29 cellular contexts compared by ENCODE assay signal in the genomic region with DNA sequence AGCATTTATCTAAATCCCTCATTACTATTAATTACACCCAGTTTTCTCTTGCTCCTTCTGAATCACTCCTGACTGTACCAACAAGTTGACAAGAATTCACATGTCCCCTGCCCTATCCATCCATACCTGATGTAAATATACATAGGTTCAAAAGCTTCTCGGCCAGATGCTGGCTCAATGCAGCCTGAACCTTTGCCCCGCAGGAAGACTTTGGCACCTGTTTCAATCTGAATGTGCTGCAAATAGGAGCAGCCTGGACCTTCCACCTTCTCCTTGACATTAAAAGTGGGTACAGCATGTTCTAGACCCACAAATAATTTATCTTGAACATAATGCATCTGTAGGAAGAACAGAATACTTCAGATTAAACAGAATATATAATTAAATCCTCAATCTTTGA. TPM values are rescaled to one million over a fixed set of nuclear protein-coding genes. Genes with fewer than 3 reads are reported as not detected.
"Had no signal": no experiment of that assay in that cellular context is flagged by ENCODE, and none has a peak within 500 bp of the region (broad histone marks: within the 10 kb centered on the region; RNA-seq: fewer than 3 reads in every experiment).

No MANE protein-coding gene starts in this region.

- ATAC-seq: esophagus mucosa; gastrocnemius medialis; naive thymus-derived CD4-positive, alpha-beta T cell; sciatic nerve had no signal

- H3K27me3 Mint-ChIP-seq: naive thymus-derived CD4-positive, alpha-beta T cell had no signal

- H3K4me3 ChIP-seq: dorsolateral prefrontal cortex, gastrocnemius medialis, heart right ventricle, stomach, thoracic aorta, transverse colon had no signal

- DNase-seq: cortex of kidney; dorsolateral prefrontal cortex; effector CD8-positive, alpha-beta T cell; gastrocnemius medialis; heart right ventricle; hypothalamus; kidney glomerular epithelial cell; mesendoderm; naive thymus-derived CD4-positive, alpha-beta T cell; stimulated activated CD4-positive, alpha-beta T cell treated with anti-CD3 and anti-CD28 coated beads, Interleukin-2, amount 100 ng/mL, for 24 hours; stimulated activated CD4-positive, alpha-beta T cell treated with anti-CD3 and anti-CD28 coated beads, Interleukin-4, amount 100 ng/mL, for 4 hours; stimulated activated naive CD4-positive, alpha-beta T cell; stomach; substantia nigra; transverse colon had no signal

- H3K4me3 Mint-ChIP-seq: naive thymus-derived CD4-positive, alpha-beta T cell had no signal

- H3K9me3 ChIP-seq: gastrocnemius medialis, heart right ventricle, neutrophil, stomach, thoracic aorta, transverse colon had no signal

- H3K27me3 ChIP-seq: dorsolateral prefrontal cortex, gastrocnemius medialis, heart right ventricle, neutrophil, stomach, transverse colon had no signal

- H3K27ac ChIP-seq: dorsolateral prefrontal cortex, gastrocnemius medialis, heart right ventricle, neutrophil, thoracic aorta, transverse colon had no signal

- FAIRE-seq: endometrium, islet of Langerhans had no signal

RNA-seq across cellular contexts. Expression of a gene that starts 15.9 kb away (rescaled TPM):
- total RNA-seq: dorsolateral prefrontal cortex; esophagus mucosa; fibroblast of lung; gastrocnemius medialis; heart right ventricle; liver; lung microvascular endothelial cell; naive thymus-derived CD4-positive, alpha-beta T cell; osteoblast; pulmonary artery endothelial cell; sciatic nerve; skeletal muscle tissue; thoracic aorta; ureter had no signal
- polyA plus RNA-seq: fibroblast of lung, liver, neural cell, stomach had no signal
